19 cellular contexts compared by ENCODE assay signal in the genomic region with DNA sequence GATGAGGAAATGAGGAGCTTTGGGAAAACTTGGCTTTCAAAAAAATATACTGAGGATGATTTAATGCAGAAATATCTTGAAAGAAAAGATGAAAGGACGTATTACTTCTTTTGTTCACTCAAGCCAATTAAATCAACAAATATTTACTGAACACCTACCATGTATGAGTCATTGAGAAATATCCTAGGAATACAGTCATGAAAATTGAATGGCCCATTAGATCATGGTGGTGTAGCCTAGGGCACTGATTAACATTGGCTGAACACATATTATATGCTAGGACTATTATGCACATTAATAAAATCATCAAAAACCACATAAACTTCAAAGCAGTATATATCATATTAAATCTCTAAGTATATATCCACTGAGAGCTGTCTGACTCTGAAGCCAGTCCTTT.
"Had no signal": no experiment of that assay in that cellular context is flagged by ENCODE, and none has a peak within 500 bp of the region (broad histone marks: within the 10 kb centered on the region; RNA-seq: fewer than 3 reads in every experiment).

No MANE protein-coding gene starts in this region.

- H3K9me3 ChIP-seq: gastroesophageal sphincter, heart right ventricle, ovary, stomach, testis, upper lobe of right lung had no signal

- H3K4me3 ChIP-seq: gastroesophageal sphincter, heart right ventricle, ovary, stomach, testis, upper lobe of right lung had no signal

- H3K27me3 ChIP-seq: gastroesophageal sphincter, heart right ventricle, ovary, stomach, testis, upper lobe of right lung had no signal

- DNase-seq: activated B cell treated with CpG ODN at 0.5 μM for 24 hours; activated CD4-positive, alpha-beta T cell treated with anti-CD3 and anti-CD28 coated beads for 48 hours; activated CD8-positive, alpha-beta T cell treated with anti-CD3 and anti-CD28 coated beads for 36 hours; activated gamma-delta T cell; activated T-cell treated with anti-CD3 and anti-CD28 coated beads, Interleukin-2, amount 50 U/mL, for 72 hours; amniotic stem cell; central memory CD4-positive, alpha-beta T cell; cortex of kidney; effector memory CD4-positive, alpha-beta T cell; heart right ventricle; naive B cell; ovary; stimulated activated CD4-positive, alpha-beta T cell treated with anti-CD3 and anti-CD28 coated beads, Interleukin-1b, Interleukin-23, amount 100 ng/mL, for 48 hours; stomach; testis; upper lobe of right lung had no signal

- H3K36me3 ChIP-seq: ovary had no signal

- ATAC-seq: activated CD8-positive, alpha-beta T cell treated with anti-CD3 and anti-CD28 coated beads for 36 hours; activated naive CD4-positive, alpha-beta T cell treated with anti-CD3 and anti-CD28 coated beads, Interleukin-2, amount 50 U/mL, for 72 hours; activated T-cell treated with anti-CD3 and anti-CD28 coated beads, Interleukin-2, amount 50 U/mL, for 72 hours; gastroesophageal sphincter; heart right ventricle; left lobe of liver; upper lobe of right lung had no signal

- H3K27ac ChIP-seq: gastroesophageal sphincter, heart right ventricle, ovary, stomach, testis, upper lobe of right lung had no signal

- H3K4me1 ChIP-seq: heart right ventricle, stomach, testis, upper lobe of right lung had no signal
